In the genomic region with DNA sequence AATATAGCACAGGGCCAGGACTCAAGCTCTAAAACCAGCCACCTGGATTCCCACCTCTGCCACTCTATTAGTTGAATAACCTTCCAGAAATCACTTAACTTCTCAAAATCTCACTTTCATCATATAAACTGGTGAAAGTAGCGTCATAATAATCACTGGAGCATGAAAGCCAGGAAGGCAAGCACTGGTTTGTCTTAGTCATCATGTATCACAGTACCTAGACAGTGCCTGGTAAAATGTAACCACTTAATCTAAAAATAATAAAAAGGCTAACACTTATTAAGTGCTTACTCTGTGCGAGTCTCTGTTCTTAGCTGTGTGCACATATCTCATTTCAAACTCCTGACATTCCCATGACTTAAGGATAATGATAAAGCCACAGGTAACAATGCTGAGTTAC, we compare ENCODE assay signal across 1 cellular context.
TF ChIP-seq lines count a peak whose summit lies in the region.

No MANE protein-coding gene starts in this region.

TF ChIP-seq in GM12878, 131 proteins besides CTCF, POLR2A, EP300 and RAD21:
- TF ChIP-seq IKZF1 (conservative IDR thresholded peaks at IDR 0.05) (no peak), ZNF207 (IDR thresholded peaks at IDR 0.05; ENCODE audit: borderline replicate concordance) (no peak), MYC (IDR thresholded peaks at IDR 0.05; ENCODE audit: insufficient read depth, insufficient read length, insufficient replicate concordance, low read length, severe bottlenecking) (no peak), RFX5 (IDR thresholded peaks at IDR 0.05; ENCODE audit: low read depth, low read length) (no peak), TCF12 (IDR thresholded peaks at IDR 0.05; ENCODE audit: low read depth, low read length) (no peak), SUZ12 (IDR thresholded peaks at IDR 0.05; ENCODE audit: unreplicated experiment) (no peak), HSF1 (IDR thresholded peaks at IDR 0.05; ENCODE audit: low read depth, low read length) (no peak), POLR2AphosphoS2 (IDR thresholded peaks at IDR 0.05; ENCODE audit: low read depth, low read length) (no peak), STAT3 (IDR thresholded peaks at IDR 0.05; ENCODE audit: low read depth, low read length) (no peak), DPF2 (IDR thresholded peaks at IDR 0.05) (no peak), RELB (IDR thresholded peaks at IDR 0.05; ENCODE audit: low read depth) (no peak), SREBF1 (IDR thresholded peaks at IDR 0.05; ENCODE audit: low read length) (no peak), POU2F2 (IDR thresholded peaks at IDR 0.05; ENCODE audit: borderline replicate concordance, low read depth, low read length) (no peak), BRCA1 (IDR thresholded peaks at IDR 0.05; ENCODE audit: low read depth, low read length) (no peak)
- TF ChIP-seq, protein P1, sequence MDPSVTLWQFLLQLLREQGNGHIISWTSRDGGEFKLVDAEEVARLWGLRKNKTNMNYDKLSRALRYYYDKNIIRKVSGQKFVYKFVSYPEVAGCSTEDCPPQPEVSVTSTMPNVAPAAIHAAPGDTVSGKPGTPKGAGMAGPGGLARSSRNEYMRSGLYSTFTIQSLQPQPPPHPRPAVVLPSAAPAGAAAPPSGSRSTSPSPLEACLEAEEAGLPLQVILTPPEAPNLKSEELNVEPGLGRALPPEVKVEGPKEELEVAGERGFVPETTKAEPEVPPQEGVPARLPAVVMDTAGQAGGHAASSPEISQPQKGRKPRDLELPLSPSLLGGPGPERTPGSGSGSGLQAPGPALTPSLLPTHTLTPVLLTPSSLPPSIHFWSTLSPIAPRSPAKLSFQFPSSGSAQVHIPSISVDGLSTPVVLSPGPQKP (IDR thresholded peaks at IDR 0.05; ENCODE audit: low read depth, low read length): no peak
- TF ChIP-seq, protein P2, sequence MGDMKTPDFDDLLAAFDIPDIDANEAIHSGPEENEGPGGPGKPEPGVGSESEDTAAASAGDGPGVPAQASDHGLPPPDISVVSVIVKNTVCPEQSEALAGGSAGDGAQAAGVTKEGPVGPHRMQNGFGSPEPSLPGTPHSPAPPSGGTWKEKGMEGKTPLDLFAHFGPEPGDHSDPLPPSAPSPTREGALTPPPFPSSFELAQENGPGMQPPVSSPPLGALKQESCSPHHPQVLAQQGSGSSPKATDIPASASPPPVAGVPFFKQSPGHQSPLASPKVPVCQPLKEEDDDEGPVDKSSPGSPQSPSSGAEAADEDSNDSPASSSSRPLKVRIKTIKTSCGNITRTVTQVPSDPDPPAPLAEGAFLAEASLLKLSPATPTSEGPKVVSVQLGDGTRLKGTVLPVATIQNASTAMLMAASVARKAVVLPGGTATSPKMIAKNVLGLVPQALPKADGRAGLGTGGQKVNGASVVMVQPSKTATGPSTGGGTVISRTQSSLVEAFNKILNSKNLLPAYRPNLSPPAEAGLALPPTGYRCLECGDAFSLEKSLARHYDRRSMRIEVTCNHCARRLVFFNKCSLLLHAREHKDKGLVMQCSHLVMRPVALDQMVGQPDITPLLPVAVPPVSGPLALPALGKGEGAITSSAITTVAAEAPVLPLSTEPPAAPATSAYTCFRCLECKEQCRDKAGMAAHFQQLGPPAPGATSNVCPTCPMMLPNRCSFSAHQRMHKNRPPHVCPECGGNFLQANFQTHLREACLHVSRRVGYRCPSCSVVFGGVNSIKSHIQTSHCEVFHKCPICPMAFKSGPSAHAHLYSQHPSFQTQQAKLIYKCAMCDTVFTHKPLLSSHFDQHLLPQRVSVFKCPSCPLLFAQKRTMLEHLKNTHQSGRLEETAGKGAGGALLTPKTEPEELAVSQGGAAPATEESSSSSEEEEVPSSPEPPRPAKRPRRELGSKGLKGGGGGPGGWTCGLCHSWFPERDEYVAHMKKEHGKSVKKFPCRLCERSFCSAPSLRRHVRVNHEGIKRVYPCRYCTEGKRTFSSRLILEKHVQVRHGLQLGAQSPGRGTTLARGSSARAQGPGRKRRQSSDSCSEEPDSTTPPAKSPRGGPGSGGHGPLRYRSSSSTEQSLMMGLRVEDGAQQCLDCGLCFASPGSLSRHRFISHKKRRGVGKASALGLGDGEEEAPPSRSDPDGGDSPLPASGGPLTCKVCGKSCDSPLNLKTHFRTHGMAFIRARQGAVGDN (IDR thresholded peaks at IDR 0.05): no peak
